Comparison of ENCODE assay signal across 12 cellular contexts in genomic region chr19:58547323-58548312, GRCh38. TPM values are rescaled to one million over a fixed set of nuclear protein-coding genes. Genes with fewer than 3 reads are reported as not detected.
DNase-seq lines count a peak whose midpoint lies in the region; ATAC-seq and TF ChIP-seq lines count a peak whose summit lies in the region.
"Had no signal": no experiment of that assay in that cellular context is flagged by ENCODE, and none has a peak within 500 bp of the region (broad histone marks: within the 10 kb centered on the region; RNA-seq: fewer than 3 reads in every experiment).

No MANE protein-coding gene starts in this region.

- no peak overlapping the region for H2BK120ac ChIP-seq in mesenchymal stem cell (ENCODE audit: low read depth, low read length)

- H3K36me3 ChIP-seq in mesenchymal stem cell (ENCODE audit: control insufficient read depth in 1 of 2, insufficient read depth in 2 of 2, low read depth in 1 of 2, low read length in 2 of 2): peaks cover 67 to 68% of the 10 kb centered on the region in 2 experiments

- no peak overlapping the region for H2AFZ ChIP-seq in mesenchymal stem cell (ENCODE audit: low read depth, low read length)

- peaks cover 14% of the 10 kb centered on the region for H3K79me1 ChIP-seq in mesenchymal stem cell (replicated peaks; ENCODE audit: low read length, poor library complexity, severe bottlenecking)

- POLR2A ChIA-PET in AG04449 (lab: Yijun Ruan, JAX): interaction anchor here (1.0 to 1.5 kb wide), 2 partner anchors 10 to 28 kb away, joined by 3 to 5 read pairs; partner anchors contain the start of gene ZBTB45

- H2BK15ac ChIP-seq in mesenchymal stem cell (ENCODE audit: low read depth, poor library complexity, severe bottlenecking): no peak overlapping the region

- WGBS in mesenchymal stem cell: 97% methylated on average over 17 of the region's 18 CpGs

- H2BK5ac ChIP-seq in mesenchymal stem cell (ENCODE audit: low read depth, low read length, poor library complexity, severe bottlenecking): no peak overlapping the region

- H4K8ac ChIP-seq in mesenchymal stem cell (ENCODE audit: low read length): no peak overlapping the region

- H3K4me1 Mint-ChIP-seq in Calu3 (ENCODE audit: low read depth, unreplicated experiment): peaks cover 17% of the 10 kb centered on the region
- peaks cover 26% of the 10 kb centered on the region for H3K4me1 Mint-ChIP-seq in activated T-helper 1 cell treated with anti-CD3 and anti-CD28 coated beads, Interleukin-12 subunit alpha, Interleukin-12 subunit beta, Interleukin-2, Interleukin-4 antibody, amounts not matched to agents 30 ng/mL and 10 ng/mL and 1 ng/mL, durations not matched to agents 14 hours and 24 hours and 36 hours (ENCODE audit: low read depth)

- peaks cover 0 to under 1% of the 10 kb centered on the region in 2 experiments for H3K27me3 ChIP-seq in mesenchymal stem cell (ENCODE audit: control insufficient read depth in 1 of 2, insufficient read depth in 1 of 2, low read length in 2 of 2)
- H3K27me3 ChIP-seq: ascending aorta, suprapubic skin had no signal

- H3K23ac ChIP-seq in mesenchymal stem cell (ENCODE audit: low read length in 2 of 2): no peak overlapping the region

- no peak overlapping the region for H3K4ac ChIP-seq in mesenchymal stem cell (ENCODE audit: low read depth in 1 of 2, low read length in 2 of 2)

- DNase-seq in AG04449 (ENCODE audit: low read depth, low spot score) (no peak), Calu3 (no peak), mesenchymal stem cell (no peak), islet precursor cell (no peak)
- DNase-seq in activated T-helper 1 cell treated with anti-CD3 and anti-CD28 coated beads, Interleukin-12 subunit alpha, Interleukin-12 subunit beta, Interleukin-2, Interleukin-4 antibody, amounts not matched to agents 30 ng/mL and 10 ng/mL and 1 ng/mL, durations not matched to agents 14 hours and 24 hours and 36 hours (ENCODE audit: low spot score): no peak
- DNase-seq: NCI-H2029, SHP77 treated with DMSO at 0.1 percent for 48 hours had no signal

- no peak overlapping the region for H3K27ac Mint-ChIP-seq in Calu3 (ENCODE audit: unreplicated experiment)
- peak overlapping the region; percentile 8 for H3K27ac Mint-ChIP-seq in activated T-helper 1 cell treated with anti-CD3 and anti-CD28 coated beads, Interleukin-12 subunit alpha, Interleukin-12 subunit beta, Interleukin-2, Interleukin-4 antibody, amounts not matched to agents 30 ng/mL and 10 ng/mL and 1 ng/mL, durations not matched to agents 14 hours and 24 hours and 36 hours

- H3K18ac ChIP-seq in mesenchymal stem cell (ENCODE audit: low read depth in 1 of 2, low read length in 2 of 2): no peak overlapping the region

- peaks cover 85% of the 10 kb centered on the region for H3K36me3 Mint-ChIP-seq in Calu3 (ENCODE audit: insufficient read depth, unreplicated experiment)
- peaks cover 50% of the 10 kb centered on the region for H3K36me3 Mint-ChIP-seq in activated T-helper 1 cell treated with anti-CD3 and anti-CD28 coated beads, Interleukin-12 subunit alpha, Interleukin-12 subunit beta, Interleukin-2, Interleukin-4 antibody, amounts not matched to agents 30 ng/mL and 10 ng/mL and 1 ng/mL, durations not matched to agents 14 hours and 24 hours and 36 hours (ENCODE audit: low read depth)

- no peaks in the 10 kb centered on the region for H3K9me3 Mint-ChIP-seq in Calu3 (ENCODE audit: low read depth, unreplicated experiment)
- no peaks in the 10 kb centered on the region for H3K9me3 Mint-ChIP-seq in activated T-helper 1 cell treated with anti-CD3 and anti-CD28 coated beads, Interleukin-12 subunit alpha, Interleukin-12 subunit beta, Interleukin-2, Interleukin-4 antibody, amounts not matched to agents 30 ng/mL and 10 ng/mL and 1 ng/mL, durations not matched to agents 14 hours and 24 hours and 36 hours

- no peak overlapping the region for H3K4me2 ChIP-seq in mesenchymal stem cell (ENCODE audit: low read length, poor library complexity, severe bottlenecking)

- no peak overlapping the region for H3K14ac ChIP-seq in mesenchymal stem cell (ENCODE audit: low read length in 2 of 2)

- H2BK12ac ChIP-seq in mesenchymal stem cell (ENCODE audit: low read length in 2 of 2): no peak overlapping the region

- intact Hi-C loops in Calu3 (cut with micrococcal nuclease; ENCODE audit: unreplicated experiment): no loop called here
- intact Hi-C loops in activated T-helper 1 cell treated with anti-CD3 and anti-CD28 coated beads, Interleukin-12 subunit alpha, Interleukin-12 subunit beta, Interleukin-2, Interleukin-4 antibody, amounts not matched to agents 30 ng/mL and 10 ng/mL and 1 ng/mL, durations not matched to agents 14 hours and 24 hours and 36 hours (cut with micrococcal nuclease): no loop called here

- CTCF ChIA-PET in AG04449 (lab: Yijun Ruan, JAX): interaction anchor here (0.7 to 1.0 kb wide), 3 partner anchors 14 to 28 kb away, joined by 3 read pairs; partner anchors contain the start of gene ZBTB45
- CTCF ChIA-PET in Calu3 (lab: Charles Lee): no interaction called here

- H4K91ac ChIP-seq in mesenchymal stem cell (ENCODE audit: low read length): no peak overlapping the region

- BruUV-seq in Calu3 (replicated peaks; lab: Mats Ljungman, UMichigan): TSS peak; percentile 8

- H3K4me3 Mint-ChIP-seq in Calu3 (ENCODE audit: low read depth, unreplicated experiment): no peak overlapping the region
- peak overlapping the region; percentile 22 for H3K4me3 Mint-ChIP-seq in activated T-helper 1 cell treated with anti-CD3 and anti-CD28 coated beads, Interleukin-12 subunit alpha, Interleukin-12 subunit beta, Interleukin-2, Interleukin-4 antibody, amounts not matched to agents 30 ng/mL and 10 ng/mL and 1 ng/mL, durations not matched to agents 14 hours and 24 hours and 36 hours

- H3K9ac ChIP-seq in mesenchymal stem cell (ENCODE audit: low read length): peak overlapping the region; percentile 59

- ATAC-seq in GM21381 (IDR thresholded peaks at IDR 0.05; ENCODE audit: unreplicated experiment) (no peak), HG02610 (IDR thresholded peaks at IDR 0.05; ENCODE audit: unreplicated experiment) (no peak), GM21447 (IDR thresholded peaks at IDR 0.05; ENCODE audit: unreplicated experiment) (no peak)

- no peak overlapping the region for H3K27ac ChIP-seq in mesenchymal stem cell (ENCODE audit: low read length, poor library complexity, severe bottlenecking)
- H3K27ac ChIP-seq: suprapubic skin had no signal

- peaks cover 10% of the 10 kb centered on the region for H3K27me3 Mint-ChIP-seq in Calu3 (ENCODE audit: unreplicated experiment)
- H3K27me3 Mint-ChIP-seq in activated T-helper 1 cell treated with anti-CD3 and anti-CD28 coated beads, Interleukin-12 subunit alpha, Interleukin-12 subunit beta, Interleukin-2, Interleukin-4 antibody, amounts not matched to agents 30 ng/mL and 10 ng/mL and 1 ng/mL, durations not matched to agents 14 hours and 24 hours and 36 hours (ENCODE audit: insufficient read depth): no peaks in the 10 kb centered on the region

- H3K4me3 ChIP-seq in AG04449 (ENCODE audit: low read depth, low read length) (peak overlapping the region; percentile 84; the same call in 1 of the 2 replicates), mesenchymal stem cell (ENCODE audit: insufficient read depth in 1 of 2, low read depth in 1 of 2, low read length in 2 of 2) (no peak overlapping the region)

- peaks cover 23% of the 10 kb centered on the region for H3K4me1 ChIP-seq in mesenchymal stem cell (ENCODE audit: control insufficient read depth, insufficient read depth, low read depth, low read length)

- no peak overlapping the region for H2AK5ac ChIP-seq in mesenchymal stem cell (ENCODE audit: low read length, severe bottlenecking)

- H3K9me3 ChIP-seq in mesenchymal stem cell (ENCODE audit: control insufficient read depth, low read length): no peaks in the 10 kb centered on the region
- H3K9me3 ChIP-seq: ascending aorta, suprapubic skin had no signal

- no peak for TF ChIP-seq CTCF in AG04449 (IDR thresholded peaks at IDR 0.05; ENCODE audit: insufficient read depth, low read length, missing control alignments)
- TF ChIP-seq CTCF in Calu3 (IDR thresholded peaks at IDR 0.05; ENCODE audit: unreplicated experiment): no peak

RNA-seq across cellular contexts. Expression of gene TRIM28, which starts 3.8 kb away (rescaled TPM):
- total RNA-seq in Calu3 (2022): 558 and 582 TPM in 2 replicates
- 664 and 687 TPM in 2 replicates for total RNA-seq in activated T-helper 1 cell treated with anti-CD3 and anti-CD28 coated beads, Interleukin-12 subunit alpha, Interleukin-12 subunit beta, Interleukin-2, Interleukin-4 antibody, amounts not matched to agents 30 ng/mL and 10 ng/mL and 1 ng/mL, durations not matched to agents 14 hours and 24 hours and 36 hours
- polyA plus RNA-seq in mesenchymal stem cell (2013, experiment 1 of 2): 229 TPM
- polyA plus RNA-seq in mesenchymal stem cell (2013, experiment 2 of 2): 226 TPM

RNA-seq across cellular contexts. Expression of gene CHMP2A, which starts 7.3 kb away (rescaled TPM):
- total RNA-seq in Calu3 (2022): 168 TPM in 2 replicates
- 109 and 114 TPM in 2 replicates for total RNA-seq in activated T-helper 1 cell treated with anti-CD3 and anti-CD28 coated beads, Interleukin-12 subunit alpha, Interleukin-12 subunit beta, Interleukin-2, Interleukin-4 antibody, amounts not matched to agents 30 ng/mL and 10 ng/mL and 1 ng/mL, durations not matched to agents 14 hours and 24 hours and 36 hours
- 148 TPM for polyA plus RNA-seq in mesenchymal stem cell (2013, experiment 1 of 2)
- 144 TPM for polyA plus RNA-seq in mesenchymal stem cell (2013, experiment 2 of 2)

RNA-seq across cellular contexts. Expression of gene UBE2M, which starts 10.8 kb away (rescaled TPM):
- total RNA-seq in Calu3 (2022): 123 and 131 TPM in 2 replicates
- 147 and 164 TPM in 2 replicates for total RNA-seq in activated T-helper 1 cell treated with anti-CD3 and anti-CD28 coated beads, Interleukin-12 subunit alpha, Interleukin-12 subunit beta, Interleukin-2, Interleukin-4 antibody, amounts not matched to agents 30 ng/mL and 10 ng/mL and 1 ng/mL, durations not matched to agents 14 hours and 24 hours and 36 hours
- polyA plus RNA-seq in mesenchymal stem cell (2013, experiment 1 of 2): 81.0 TPM
- polyA plus RNA-seq in mesenchymal stem cell (2013, experiment 2 of 2): 78.3 TPM

RNA-seq across cellular contexts. Expression of gene MZF1, which starts 25.5 kb away (rescaled TPM):
- total RNA-seq in Calu3 (2022): 31.8 and 33.5 TPM in 2 replicates
- total RNA-seq in activated T-helper 1 cell treated with anti-CD3 and anti-CD28 coated beads, Interleukin-12 subunit alpha, Interleukin-12 subunit beta, Interleukin-2, Interleukin-4 antibody, amounts not matched to agents 30 ng/mL and 10 ng/mL and 1 ng/mL, durations not matched to agents 14 hours and 24 hours and 36 hours: 19.6 and 21.6 TPM in 2 replicates
- 9.8 TPM for polyA plus RNA-seq in mesenchymal stem cell (2013, experiment 1 of 2)
- 8.9 TPM for polyA plus RNA-seq in mesenchymal stem cell (2013, experiment 2 of 2)

RNA-seq across cellular contexts. Expression of gene ZBTB45, which starts 28.0 kb away (rescaled TPM):
- 17.7 and 19.6 TPM in 2 replicates for total RNA-seq in Calu3 (2022)
- total RNA-seq in activated T-helper 1 cell treated with anti-CD3 and anti-CD28 coated beads, Interleukin-12 subunit alpha, Interleukin-12 subunit beta, Interleukin-2, Interleukin-4 antibody, amounts not matched to agents 30 ng/mL and 10 ng/mL and 1 ng/mL, durations not matched to agents 14 hours and 24 hours and 36 hours: 15.9 and 17.4 TPM in 2 replicates
- 12.3 TPM for polyA plus RNA-seq in mesenchymal stem cell (2013, experiment 1 of 2)
- 12.7 TPM for polyA plus RNA-seq in mesenchymal stem cell (2013, experiment 2 of 2)
